ENCODE assay signal across 10 cellular contexts in genomic region chr3:197309528-197310361, GRCh38. TPM values are rescaled to one million over a fixed set of nuclear protein-coding genes. Genes with fewer than 3 reads are reported as not detected.
A peak's percentile ranks its signal among the peaks of the same experiment; 100 is the strongest.
DNase-seq lines count a peak whose midpoint lies in the region; ATAC-seq and TF ChIP-seq lines count a peak whose summit lies in the region.
"Had no signal": no experiment of that assay in that cellular context is flagged by ENCODE, and none has a peak within 500 bp of the region (broad histone marks: within the 10 kb centered on the region; RNA-seq: fewer than 3 reads in every experiment).

No MANE protein-coding gene starts in this region.

- 19 to 31% (median 28%) methylated on average over 5 of the region's 5 CpGs for WGBS in psoas muscle, 3 donors

- CTCF ChIA-PET in PC-9 (lab: Charles Lee): interaction anchor here (0.5 to 1.0 kb wide), 2 partner anchors 53 to 66 kb away, joined by 3 read pairs; no protein-coding TSS in a partner anchor

- H3K27me3 ChIP-seq in PC-9 (ENCODE audit: insufficient read depth, low read depth) (no peaks in the 10 kb centered on the region), psoas muscle (ENCODE audit: insufficient read depth in 3 of 3, low read length in 2 of 3) (no peaks in the 10 kb centered on the region)

- H3K79me2 ChIP-seq in PC-9 (ENCODE audit: low read depth): no peaks in the 10 kb centered on the region

- DNase-seq in GM04503 (ENCODE audit: low read depth) (peak; percentile 98), PC-9 (peak; percentile 70 to 96), psoas muscle (no peak), NCI-H1092 treated with DMSO at 0.1 percent for 48 hours (lab: John Stamatoyannopoulos, UW) (no peak), ureter (ENCODE audit: low spot score) (no peak)
- DNase-seq: central memory CD4-positive, alpha-beta T cell; NCI-H526 had no signal

- BruUV-seq in PC-9 (replicated peaks; lab: Mats Ljungman, UMichigan): TSS peak; percentile 73

- TF ChIP-seq CTCF in PC-9 (conservative IDR thresholded peaks at IDR 0.05) (no peak), psoas muscle (IDR thresholded peaks at IDR 0.05) (no peak)

- H3K4me3 ChIP-seq in PC-9: peak overlapping the region; percentile 34; the same call in 1 of the 2 replicates
- H3K4me3 ChIP-seq in psoas muscle: no peak overlapping the region

- H3K36me3 ChIP-seq in PC-9 (ENCODE audit: low read depth): no peaks in the 10 kb centered on the region
- no peaks in the 10 kb centered on the region for H3K36me3 ChIP-seq in psoas muscle (ENCODE audit: insufficient read depth in 1 of 2, low read depth in 1 of 2)

- H3K9me2 ChIP-seq in PC-9 (ENCODE audit: insufficient read depth): no peaks in the 10 kb centered on the region

- POLR2A ChIA-PET in PC-9 (lab: Charles Lee; ENCODE audit: unreplicated experiment): interaction anchor here (0.6 to 1.0 kb wide), 5 partner anchors 12 to 191 kb away, joined by 3 to 20 read pairs (median 5); partner anchors contain the start of gene DLG1

- H3F3A ChIP-seq in PC-9 (ENCODE audit: insufficient read depth, low read depth): peaks cover 54% of the 10 kb centered on the region

- peak overlapping the region; percentile 6 for H2AFZ ChIP-seq in PC-9

- H3K9me3 ChIP-seq in PC-9 (ENCODE audit: insufficient read depth, low read depth) (peaks cover 5% of the 10 kb centered on the region), psoas muscle (no peaks in the 10 kb centered on the region)

- H3K27ac ChIP-seq in PC-9 (peak overlapping the region; percentile 88), psoas muscle (no peak overlapping the region)

- peak; percentile 95 for ATAC-seq in esophagus mucosa
- ATAC-seq in psoas muscle: peak; percentile 75 to 95 (median 92)
- no peak for ATAC-seq in GM19328 (IDR thresholded peaks at IDR 0.05; ENCODE audit: unreplicated experiment)
- no peak for ATAC-seq in GM21447 (IDR thresholded peaks at IDR 0.05; ENCODE audit: unreplicated experiment)

- H3K4me1 ChIP-seq in PC-9 (replicated peaks; ENCODE audit: insufficient read depth) (peaks cover 72% of the 10 kb centered on the region), psoas muscle (peaks cover 22% of the 10 kb centered on the region)

- intact Hi-C loops in PC-9 (cut with micrococcal nuclease; ENCODE audit: unreplicated experiment) (loop anchor here (1.0 kb wide), 1 partner anchor 9 kb away; no protein-coding TSS in a partner anchor), psoas muscle (cut with DNase I) (no loop called here)

- H4K20me1 ChIP-seq in PC-9 (ENCODE audit: insufficient read depth): no peaks in the 10 kb centered on the region

- H3K4me2 ChIP-seq in PC-9: peak overlapping the region; percentile 69

RNA-seq across cellular contexts. Expression of gene DLG1, which starts 11.3 kb away (rescaled TPM):
- total RNA-seq in PC-9 (2021) (193 and 201 TPM in 2 replicates), esophagus mucosa (113 TPM), psoas muscle (10 to 100 TPM; 51.3 to 57.6 (median 52.8) TPM), ureter (148 TPM)
- polyA plus RNA-seq in psoas muscle: 10 to 100 TPM; 16.1 to 42.8 (median 21.6) TPM

Comparison
In these comparisons a context has a peak if more than half of its experiments do, and no peak if none do; other contexts are left out.
1. DNase-seq: peak in GM04503 (single experiment) and PC-9 (2 of 2); none in psoas muscle (0 of 2), NCI-H1092 treated with DMSO at 0.1 percent for 48 hours (single experiment) and ureter (single experiment).
2. ATAC-seq: peak in esophagus mucosa (single experiment) and psoas muscle (4 of 4); none in GM19328 (single experiment) and GM21447 (single experiment).